8 cellular contexts compared by ENCODE assay signal in genomic region chrX:46757593-46757992, GRCh38. TPM values are rescaled to one million over a fixed set of nuclear protein-coding genes. Genes with fewer than 3 reads are reported as not detected.
DNase-seq lines count a peak whose midpoint lies in the region; ATAC-seq and TF ChIP-seq lines count a peak whose summit lies in the region.
"Had no signal": no experiment of that assay in that cellular context is flagged by ENCODE, and none has a peak within 500 bp of the region (broad histone marks: within the 10 kb centered on the region; RNA-seq: fewer than 3 reads in every experiment).

No MANE protein-coding gene starts in this region.

- H3K9ac ChIP-seq in endocrine pancreas (ENCODE audit: control insufficient read depth, insufficient read depth, low read length) = peak overlapping the region; percentile 65

- intact Hi-C loops in Panc1 (cut with micrococcal nuclease; ENCODE audit: unreplicated experiment) = no loop called here

- H3K27ac ChIP-seq in Panc1 (ENCODE audit: low read length) = peak overlapping the region; percentile 83

- H3K36me3 ChIP-seq in Panc1 (ENCODE audit: control insufficient read depth, insufficient read depth, low read length) (no peaks in the 10 kb centered on the region), endocrine pancreas (ENCODE audit: control insufficient read depth, insufficient read depth, low read length) (no peaks in the 10 kb centered on the region)
- H3K36me3 ChIP-seq: upper lobe of left lung had no signal

- no TSS peak for BruUV-seq in Panc1 (replicated peaks; lab: Mats Ljungman, UMichigan)

- H3K4me1 ChIP-seq in Panc1 (ENCODE audit: control insufficient read depth, insufficient read depth, low read length) (peaks cover 16% of the 10 kb centered on the region), endocrine pancreas (ENCODE audit: control insufficient read depth, insufficient read depth, low read length) (no peaks in the 10 kb centered on the region)
- H3K4me1 ChIP-seq: upper lobe of left lung had no signal

- H3K27me3 ChIP-seq in Panc1 (ENCODE audit: control insufficient read depth, insufficient read depth, low read length) (no peaks in the 10 kb centered on the region), endocrine pancreas (ENCODE audit: control insufficient read depth, insufficient read depth, low read length) (no peaks in the 10 kb centered on the region)
- H3K27me3 ChIP-seq: upper lobe of left lung had no signal

- POLR2A ChIA-PET in Panc1 (lab: Charles Lee) = no interaction called here

- peak; percentile 10 for DNase-seq in GM12865 (ENCODE audit: low read depth)
- DNase-seq in Panc1 (ENCODE audit: low read depth, low spot score) = no peak
- DNase-seq in retinal pigment epithelial cell (ENCODE audit: low read depth) = no peak
- DNase-seq in iPS-NIHi7 (ENCODE audit: extremely low spot score) = no peak
- no peak for DNase-seq in NCI-H1417 (lab: John Stamatoyannopoulos, UW)
- DNase-seq: upper lobe of left lung had no signal

- H3K9me3 ChIP-seq in Panc1 (ENCODE audit: control insufficient read depth, insufficient read depth, low read depth, low read length) = peaks cover 2% of the 10 kb centered on the region; the same call in 1 of the 2 replicates
- H3K9me3 ChIP-seq in endocrine pancreas (ENCODE audit: control insufficient read depth, low read length) = no peaks in the 10 kb centered on the region
- H3K9me3 ChIP-seq: upper lobe of left lung had no signal

- ATAC-seq in Panc1 = no peak
- no peak for ATAC-seq in GM19467 (IDR thresholded peaks at IDR 0.05; ENCODE audit: unreplicated experiment)

- in situ Hi-C loops in Panc1 (cut with HindIII; ENCODE audit: low pct_unique_long_range_greater_than_20kb, low sequenced_read_pairs) = no loop called here

- peak overlapping the region; percentile 64 for H3K4me3 ChIP-seq in GM12865 (ENCODE audit: low read depth, low read length)
- H3K4me3 ChIP-seq in Panc1 (ENCODE audit: low read depth in 2 of 2, low read length in 2 of 2) = peak overlapping the region; percentile 65 to 90
- H3K4me3 ChIP-seq in endocrine pancreas (ENCODE audit: control insufficient read depth, insufficient read depth, low read length) = peak overlapping the region; percentile 68
- peak overlapping the region; percentile 65 for H3K4me3 ChIP-seq in retinal pigment epithelial cell (ENCODE audit: low read length)

- no peak for TF ChIP-seq CTCF in GM12865 (IDR thresholded peaks at IDR 0.05; ENCODE audit: insufficient read depth, low read depth, low read length, missing control alignments)
- TF ChIP-seq CTCF in Panc1 (IDR thresholded peaks at IDR 0.05) = no peak
- no peak for TF ChIP-seq CTCF in retinal pigment epithelial cell (conservative IDR thresholded peaks at IDR 0.05; ENCODE audit: low read depth, low read length)

- CTCF ChIA-PET in Panc1 (lab: Charles Lee) = interaction anchor here (0.8 kb wide), 1 partner anchor 391 kb away, joined by 9 read pairs; no protein-coding TSS in a partner anchor

RNA-seq across cellular contexts. Expression of gene SLC9A7, which starts 1.3 kb away (rescaled TPM):
- total RNA-seq in Panc1 (2021; ENCODE audit: unreplicated experiment) = 80.4 TPM
- polyA plus RNA-seq in Panc1 (2012; ENCODE audit: insufficient read length) = 29.3 TPM
